ENCODE assay signal across 9 cellular contexts in genomic region chr19:38559428-38560401, GRCh38. TPM values are rescaled to one million over a fixed set of nuclear protein-coding genes. Genes with fewer than 3 reads are reported as not detected.
DNase-seq lines count a peak whose midpoint lies in the region; ATAC-seq, FAIRE-seq and TF ChIP-seq lines count a peak whose summit lies in the region.
"Had no signal": no experiment of that assay in that cellular context is flagged by ENCODE, and none has a peak within 500 bp of the region (broad histone marks: within the 10 kb centered on the region; RNA-seq: fewer than 3 reads in every experiment).

No MANE protein-coding gene starts in this region.

- CTCF ChIA-PET in Calu3 (lab: Charles Lee): interaction anchor here (0.5 to 1.2 kb wide), 3 partner anchors 12 to 165 kb away, joined by 3 to 6 read pairs (median 5); no protein-coding TSS in a partner anchor

- no peak overlapping the region for H3K4me3 ChIP-seq in small intestine (ENCODE audit: low read depth in 1 of 2, low read length in 2 of 2)

- H3K27ac Mint-ChIP-seq in activated T-cell treated with anti-CD3 and anti-CD28 coated beads, Interleukin-2, amount 50 U/mL, for 72 hours: peak overlapping the region; percentile 19
- no peak overlapping the region for H3K27ac Mint-ChIP-seq in Calu3 (ENCODE audit: unreplicated experiment)

- TF ChIP-seq CTCF in Calu3 (IDR thresholded peaks at IDR 0.05; ENCODE audit: unreplicated experiment): no peak

- BruUV-seq in Calu3 (replicated peaks; lab: Mats Ljungman, UMichigan): no TSS peak

- FAIRE-seq in small intestine (lab: Jason Lieb, UNC): no peak

- peaks cover 31% of the 10 kb centered on the region for H3K27me3 Mint-ChIP-seq in activated T-cell treated with anti-CD3 and anti-CD28 coated beads, Interleukin-2, amount 50 U/mL, for 72 hours (ENCODE audit: low read depth)
- H3K27me3 Mint-ChIP-seq in Calu3 (ENCODE audit: unreplicated experiment): peaks cover 24% of the 10 kb centered on the region

- no peaks in the 10 kb centered on the region for H3K36me3 Mint-ChIP-seq in activated T-cell treated with anti-CD3 and anti-CD28 coated beads, Interleukin-2, amount 50 U/mL, for 72 hours (ENCODE audit: insufficient read depth in 2 of 2)
- H3K36me3 Mint-ChIP-seq in Calu3 (ENCODE audit: insufficient read depth, unreplicated experiment): no peaks in the 10 kb centered on the region

- H3K9me3 Mint-ChIP-seq in activated T-cell treated with anti-CD3 and anti-CD28 coated beads, Interleukin-2, amount 50 U/mL, for 72 hours: no peaks in the 10 kb centered on the region
- H3K9me3 Mint-ChIP-seq in Calu3 (ENCODE audit: low read depth, unreplicated experiment): no peaks in the 10 kb centered on the region

- 62 to 72% (median 68%) methylated on average over 13 of the region's 13 CpGs for WGBS in small intestine, 3 donors

- DNase-seq in stimulated activated CD4-positive, alpha-beta T cell treated with anti-CD3 and anti-CD28 coated beads, Interleukin-15, amount 100 ng/mL, for 24 hours: peak; percentile 53
- no peak for DNase-seq in stimulated activated CD4-positive, alpha-beta T cell treated with anti-CD3 and anti-CD28 coated beads, Interleukin-4, amount 100 ng/mL, for 4 hours
- DNase-seq in activated T-cell treated with anti-CD3 and anti-CD28 coated beads, Interleukin-2, amount 50 U/mL, for 72 hours: peak; percentile 57 to 64
- peak; percentile 45 for DNase-seq in small intestine
- no peak for DNase-seq in Calu3
- no peak for DNase-seq in NCI-H526 treated with DMSO at 0.1 percent for 48 hours (lab: John Stamatoyannopoulos, UW)
- DNase-seq in NCI-H2029 (lab: John Stamatoyannopoulos, UW): no peak
- DNase-seq: DND-41 had no signal

- peak overlapping the region; percentile 51 to 71 for H3K4me3 Mint-ChIP-seq in activated T-cell treated with anti-CD3 and anti-CD28 coated beads, Interleukin-2, amount 50 U/mL, for 72 hours
- H3K4me3 Mint-ChIP-seq in Calu3 (ENCODE audit: low read depth, unreplicated experiment): no peak overlapping the region

- H3K27ac ChIP-seq in small intestine (ENCODE audit: low read depth in 1 of 2, low read length in 1 of 2): no peak overlapping the region

- no peaks in the 10 kb centered on the region for H3K27me3 ChIP-seq in small intestine (ENCODE audit: control insufficient read depth in 2 of 2, insufficient read depth in 2 of 2, low read length in 2 of 2)

- ATAC-seq in HG03066 (IDR thresholded peaks at IDR 0.05; ENCODE audit: low read depth, unreplicated experiment): peak; percentile 71
- peak; percentile 89 to 91 for ATAC-seq in activated T-cell treated with anti-CD3 and anti-CD28 coated beads, Interleukin-2, amount 50 U/mL, for 72 hours (replicated peaks in 1 of 2)

- no peaks in the 10 kb centered on the region for H3K4me1 ChIP-seq in small intestine (ENCODE audit: control insufficient read depth in 2 of 2, insufficient read depth in 1 of 2, low read depth in 1 of 2, low read length in 1 of 2)

- H3K9me3 ChIP-seq in small intestine (ENCODE audit: control insufficient read depth, low read depth): no peaks in the 10 kb centered on the region

- no peaks in the 10 kb centered on the region for H3K36me3 ChIP-seq in small intestine (ENCODE audit: control insufficient read depth in 2 of 2, insufficient read depth in 2 of 2, low read length in 2 of 2)

- H3K4me1 Mint-ChIP-seq in activated T-cell treated with anti-CD3 and anti-CD28 coated beads, Interleukin-2, amount 50 U/mL, for 72 hours (ENCODE audit: low read depth): peaks cover 46% of the 10 kb centered on the region
- H3K4me1 Mint-ChIP-seq in Calu3 (ENCODE audit: low read depth, unreplicated experiment): peaks cover 9% of the 10 kb centered on the region

- intact Hi-C loops in Calu3 (cut with micrococcal nuclease; ENCODE audit: unreplicated experiment): no loop called here

RNA-seq across cellular contexts. Expression of gene MAP4K1, which starts 58.0 kb away (rescaled TPM):
- total RNA-seq in activated T-cell treated with anti-CD3 and anti-CD28 coated beads, Interleukin-2, amount 50 U/mL, for 72 hours: 100 to 1,000 TPM; 261 to 262 TPM
- 10 to 100 TPM in 1 of 3 donors, 1 to 10 TPM in 1, under 1 TPM in 1; 0.45 to 10.8 (median 4.0) TPM for polyA plus RNA-seq in small intestine
- 1.2 TPM in 1 of 2 replicates, not detected in the other for total RNA-seq in Calu3 (2022)

RNA-seq across cellular contexts. Expression of gene EIF3K, which starts 59.3 kb away (rescaled TPM):
- 100 to 1,000 TPM; 219 to 237 TPM for total RNA-seq in activated T-cell treated with anti-CD3 and anti-CD28 coated beads, Interleukin-2, amount 50 U/mL, for 72 hours
- polyA plus RNA-seq in small intestine: 100 to 1,000 TPM; 619 to 710 (median 633) TPM
- total RNA-seq in Calu3 (2022): 334 and 338 TPM in 2 replicates

Comparison
In these comparisons a context has a peak if more than half of its experiments do, and no peak if none do; other contexts are left out.
1. DNase-seq: peak in stimulated activated CD4-positive, alpha-beta T cell treated with anti-CD3 and anti-CD28 coated beads, Interleukin-15, amount 100 ng/mL, for 24 hours (single experiment), activated T-cell treated with anti-CD3 and anti-CD28 coated beads, Interleukin-2, amount 50 U/mL, for 72 hours (2 of 2) and small intestine (single experiment); none in stimulated activated CD4-positive, alpha-beta T cell treated with anti-CD3 and anti-CD28 coated beads, Interleukin-4, amount 100 ng/mL, for 4 hours (0 of 2), Calu3 (single experiment), NCI-H526 treated with DMSO at 0.1 percent for 48 hours (single experiment) and NCI-H2029 (single experiment).
2. RNA of gene MAP4K1, which starts 58.0 kb away (total RNA-seq): 261 to 262 TPM in activated T-cell treated with anti-CD3 and anti-CD28 coated beads, Interleukin-2, amount 50 U/mL, for 72 hours; 1.2 TPM in Calu3; every median in the first group is over 100 times any median in the second.